In the genomic region with DNA sequence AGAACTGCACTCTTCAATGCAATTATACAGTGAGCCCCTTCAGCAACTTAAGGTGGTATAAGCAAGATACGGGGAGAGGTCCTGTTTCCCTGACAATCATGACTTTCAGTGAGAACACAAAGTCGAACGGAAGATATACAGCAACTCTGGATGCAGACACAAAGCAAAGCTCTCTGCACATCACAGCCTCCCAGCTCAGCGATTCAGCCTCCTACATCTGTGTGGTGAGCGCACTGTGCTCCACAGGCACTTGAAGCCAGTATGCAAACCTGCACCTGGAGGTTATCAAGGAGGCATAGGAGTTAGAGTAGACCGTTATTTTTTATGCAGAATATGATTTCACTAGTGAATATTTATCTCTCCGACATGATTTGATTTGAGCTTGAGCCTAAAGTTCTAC, we compare ENCODE assay signal across 9 cellular contexts.
"Had no signal": no experiment of that assay in that cellular context is flagged by ENCODE, and none has a peak within 500 bp of the region (broad histone marks: within the 10 kb centered on the region; RNA-seq: fewer than 3 reads in every experiment).

No MANE protein-coding gene starts in this region.

- H3K4me3 ChIP-seq: adrenal gland, colonic mucosa, heart right ventricle, psoas muscle, SK-N-MC, spleen had no signal

- H3K36me3 ChIP-seq: adrenal gland, colonic mucosa, heart right ventricle, spleen had no signal

- H3K9me3 Mint-ChIP-seq: nephron had no signal

- H3K4me1 ChIP-seq: adrenal gland, colonic mucosa, heart right ventricle, psoas muscle, spleen had no signal

- ATAC-seq: heart right ventricle, left lobe of liver, psoas muscle, sciatic nerve had no signal

- H3K9me3 ChIP-seq: adrenal gland, colonic mucosa, heart right ventricle, psoas muscle, spleen had no signal

- H3K4me1 Mint-ChIP-seq: nephron had no signal

- H3K27ac Mint-ChIP-seq: nephron had no signal

- DNase-seq: adrenal gland, colonic mucosa, heart right ventricle, psoas muscle, spleen had no signal

- H3K27me3 ChIP-seq: adrenal gland, colonic mucosa had no signal

- H3K27ac ChIP-seq: adrenal gland, colonic mucosa, heart right ventricle, psoas muscle, SK-N-MC, spleen had no signal

- H3K4me3 Mint-ChIP-seq: nephron had no signal
